In the genomic region with DNA sequence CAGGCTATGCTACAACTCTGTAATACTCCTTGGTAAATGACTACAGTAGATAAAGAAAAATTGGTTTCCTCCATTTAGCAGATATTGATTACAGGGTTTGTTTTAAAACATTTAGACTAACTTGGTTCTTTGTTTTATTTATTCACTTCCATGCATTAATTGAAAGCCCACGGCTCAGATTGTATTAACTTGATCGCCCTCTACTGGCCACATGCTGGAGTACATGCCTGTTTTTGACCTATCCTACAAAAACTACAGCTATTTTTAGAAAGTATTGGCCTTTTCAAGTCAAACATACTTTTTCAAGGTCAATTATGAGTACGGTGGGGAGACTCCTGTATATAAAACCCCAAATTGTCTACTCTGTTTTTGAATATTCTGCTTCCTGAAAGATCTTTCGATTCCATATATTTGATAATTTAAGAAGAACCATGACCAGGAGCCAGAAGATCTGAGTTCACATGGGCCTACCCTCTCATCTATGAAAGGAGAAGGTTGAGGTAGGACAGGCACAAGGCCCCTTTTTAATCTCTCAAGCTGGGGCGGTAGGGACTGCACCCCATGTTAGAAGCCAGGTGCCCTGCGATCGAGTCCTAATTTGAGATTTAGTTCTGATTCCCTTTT, we compare ENCODE assay signal across 9 cellular contexts. TPM values are rescaled to one million over a fixed set of nuclear protein-coding genes. Genes with fewer than 3 reads are reported as not detected.
A peak's percentile ranks its signal among the peaks of the same experiment; 100 is the strongest.
DNase-seq lines count a peak whose midpoint lies in the region; ATAC-seq lines count a peak whose summit lies in the region.
"Had no signal": no experiment of that assay in that cellular context is flagged by ENCODE, and none has a peak within 500 bp of the region (broad histone marks: within the 10 kb centered on the region; RNA-seq: fewer than 3 reads in every experiment).

No MANE protein-coding gene starts in this region.

- DNase-seq in DMS153 (lab: John Stamatoyannopoulos, UW) (peak; percentile 4), NCI-H2196 (lab: John Stamatoyannopoulos, UW; ENCODE audit: unreplicated experiment) (peak; percentile 76), globus pallidus (ENCODE audit: low spot score) (peak; percentile 53), sciatic nerve (ENCODE audit: low spot score) (peak; percentile 59), NCI-H128 (lab: John Stamatoyannopoulos, UW; ENCODE audit: unreplicated experiment) (no peak)
- DNase-seq in activated CD8-positive, alpha-beta T cell treated with anti-CD3 and anti-CD28 coated beads, Interleukin-2, amount 10 ng/mL, durations not matched to agents 7 days and 5 days = peak; percentile 49

- no peaks in the 10 kb centered on the region for H3K9me3 Mint-ChIP-seq in activated CD8-positive, alpha-beta T cell treated with anti-CD3 and anti-CD28 coated beads, Interleukin-2, amount 10 ng/mL, durations not matched to agents 7 days and 5 days (ENCODE audit: insufficient read depth)

- no peak overlapping the region for H3K27ac Mint-ChIP-seq in activated CD8-positive, alpha-beta T cell treated with anti-CD3 and anti-CD28 coated beads, Interleukin-2, amount 10 ng/mL, durations not matched to agents 7 days and 5 days

- CTCF ChIA-PET in activated CD8-positive, alpha-beta T cell treated with anti-CD3 and anti-CD28 coated beads, Interleukin-2, amount 10 ng/mL, durations not matched to agents 7 days and 5 days (lab: Charles Lee) = interaction anchor here (0.7 to 2.3 kb wide), 8 partner anchors 10 to 735 kb away, joined by 3 to 21 read pairs (median 5); no protein-coding TSS in a partner anchor

- no peak overlapping the region for H3K4me3 Mint-ChIP-seq in activated CD8-positive, alpha-beta T cell treated with anti-CD3 and anti-CD28 coated beads, Interleukin-2, amount 10 ng/mL, durations not matched to agents 7 days and 5 days

- POLR2A ChIA-PET in activated CD8-positive, alpha-beta T cell treated with anti-CD3 and anti-CD28 coated beads, Interleukin-2, amount 10 ng/mL, durations not matched to agents 7 days and 5 days (lab: Charles Lee) = no interaction called here

- intact Hi-C loops in sciatic nerve (cut with DNase I) = no loop called here

- no peaks in the 10 kb centered on the region for H3K27me3 Mint-ChIP-seq in activated CD8-positive, alpha-beta T cell treated with anti-CD3 and anti-CD28 coated beads, Interleukin-2, amount 10 ng/mL, durations not matched to agents 7 days and 5 days (ENCODE audit: low read depth)

- ATAC-seq in GM21786 (IDR thresholded peaks at IDR 0.05; ENCODE audit: unreplicated experiment) (peak; percentile 65), sciatic nerve (no peak), GM21390 (IDR thresholded peaks at IDR 0.05; ENCODE audit: unreplicated experiment) (no peak)
- no peak for ATAC-seq in activated CD8-positive, alpha-beta T cell treated with anti-CD3 and anti-CD28 coated beads, Interleukin-2, amount 10 ng/mL, durations not matched to agents 7 days and 5 days

- H3K36me3 Mint-ChIP-seq in activated CD8-positive, alpha-beta T cell treated with anti-CD3 and anti-CD28 coated beads, Interleukin-2, amount 10 ng/mL, durations not matched to agents 7 days and 5 days (ENCODE audit: low read depth) = no peaks in the 10 kb centered on the region

- no peaks in the 10 kb centered on the region for H3K4me1 Mint-ChIP-seq in activated CD8-positive, alpha-beta T cell treated with anti-CD3 and anti-CD28 coated beads, Interleukin-2, amount 10 ng/mL, durations not matched to agents 7 days and 5 days (ENCODE audit: low read depth)

RNA-seq across cellular contexts. Expression of a gene that starts 51.8 kb away (rescaled TPM):
- total RNA-seq in activated CD8-positive, alpha-beta T cell treated with anti-CD3 and anti-CD28 coated beads, Interleukin-2, amount 10 ng/mL, durations not matched to agents 7 days and 5 days = not detected
- not detected for total RNA-seq in sciatic nerve
- total RNA-seq: activated CD8-positive, alpha-beta memory T cell treated with anti-CD3 and anti-CD28 coated beads for 36 hours had no signal
